Comparison of ENCODE assay signal across 1 cellular context in genomic region chr9:76223749-76224340, GRCh38.
A peak's percentile ranks its signal among the peaks of the same experiment; 100 is the strongest.
TF ChIP-seq lines count a peak whose summit lies in the region.

No MANE protein-coding gene starts in this region.

TF ChIP-seq in IMR-90, 13 proteins besides CTCF, POLR2A, EP300 and RAD21:
- TF ChIP-seq MAFK (IDR thresholded peaks at IDR 0.05; ENCODE audit: low read depth, low read length): no peak
- no peak; the same call in 1 of the 2 replicates for TF ChIP-seq MAZ (IDR thresholded peaks at IDR 0.05; ENCODE audit: borderline replicate concordance, low read depth, low read length)
- TF ChIP-seq RFX5 (IDR thresholded peaks at IDR 0.05; ENCODE audit: low read depth, low read length): no peak
- peak; percentile 79 for TF ChIP-seq CEBPB (IDR thresholded peaks at IDR 0.05; ENCODE audit: low read depth, low read length)
- TF ChIP-seq RCOR1 (IDR thresholded peaks at IDR 0.05; ENCODE audit: insufficient replicate concordance, low read length): no peak
- no peak for TF ChIP-seq CHD1 (IDR thresholded peaks at IDR 0.05; ENCODE audit: low read depth, low read length)
